Comparison of ENCODE assay signal across 22 cellular contexts in genomic region chr9:4065054-4065453, GRCh38.
A peak's percentile ranks its signal among the peaks of the same experiment; 100 is the strongest.
DNase-seq lines count a peak whose midpoint lies in the region; ATAC-seq, FAIRE-seq and TF ChIP-seq lines count a peak whose summit lies in the region.
"Had no signal": no experiment of that assay in that cellular context is flagged by ENCODE, and none has a peak within 500 bp of the region (broad histone marks: within the 10 kb centered on the region; RNA-seq: fewer than 3 reads in every experiment).

No MANE protein-coding gene starts in this region.

- H3K27me3 Mint-ChIP-seq in progenitor cell of endocrine pancreas, result no peaks in the 10 kb centered on the region
- H3K27me3 Mint-ChIP-seq in stimulated activated memory B cell treated with anti-CD40 and anti-IgM and Interleukin-4, amounts not matched to agents 10 μg/mL and 1 μg/mL and 100 μg/mL, for 72 hours, result peaks cover 8% of the 10 kb centered on the region

- H3K4me1 ChIP-seq in mesendoderm (ENCODE audit: control insufficient read depth, low read depth, low read length) (peaks cover 3% of the 10 kb centered on the region), lower lobe of right lung (peaks cover 6% of the 10 kb centered on the region)

- no peak overlapping the region for H4K8ac ChIP-seq in mesendoderm (ENCODE audit: low read depth, low read length)

- no peak overlapping the region for H2BK5ac ChIP-seq in mesendoderm (ENCODE audit: low read length)

- H3K4ac ChIP-seq in mesendoderm (ENCODE audit: low read depth, low read length), result no peak overlapping the region

- H3K9me3 ChIP-seq in lower lobe of right lung, result no peaks in the 10 kb centered on the region

- H3K27ac Mint-ChIP-seq in progenitor cell of endocrine pancreas, result peak overlapping the region; percentile 80
- H3K27ac Mint-ChIP-seq in stimulated activated memory B cell treated with anti-CD40 and anti-IgM and Interleukin-4, amounts not matched to agents 10 μg/mL and 1 μg/mL and 100 μg/mL, for 72 hours, result no peak overlapping the region
- H3K27ac Mint-ChIP-seq: CD4-positive, alpha-beta memory T cell had no signal

- no peak overlapping the region for H3K23ac ChIP-seq in mesendoderm (ENCODE audit: low read length)

- H3K79me1 ChIP-seq in mesendoderm (ENCODE audit: low read length), result no peaks in the 10 kb centered on the region

- peaks cover 14% of the 10 kb centered on the region for H3K9me3 Mint-ChIP-seq in progenitor cell of endocrine pancreas (ENCODE audit: low read depth)
- peaks cover 2% of the 10 kb centered on the region for H3K9me3 Mint-ChIP-seq in stimulated activated memory B cell treated with anti-CD40 and anti-IgM and Interleukin-4, amounts not matched to agents 10 μg/mL and 1 μg/mL and 100 μg/mL, for 72 hours

- H3K4me3 ChIP-seq in mesendoderm (ENCODE audit: low read length), result no peak overlapping the region
- H3K4me3 ChIP-seq in lower lobe of right lung, result no peak overlapping the region

- H2BK15ac ChIP-seq in mesendoderm (replicated peaks; ENCODE audit: low read depth), result no peak overlapping the region

- ATAC-seq in lower lobe of right lung, result no peak
- no peak for ATAC-seq in stimulated activated memory B cell treated with anti-CD40 and anti-IgM and Interleukin-4, amounts not matched to agents 10 μg/mL and 1 μg/mL and 100 μg/mL, for 72 hours

- H3K4me2 ChIP-seq in mesendoderm (ENCODE audit: low read length), result no peak overlapping the region

- H3K27ac ChIP-seq in mesendoderm (ENCODE audit: low read depth, low read length), result no peak overlapping the region
- no peak overlapping the region for H3K27ac ChIP-seq in lower lobe of right lung

- no peaks in the 10 kb centered on the region for H3K27me3 ChIP-seq in mesendoderm (ENCODE audit: insufficient read depth, low read length, poor library complexity)
- H3K27me3 ChIP-seq in lower lobe of right lung (ENCODE audit: low read depth), result no peaks in the 10 kb centered on the region

- no peak overlapping the region for H3K56ac ChIP-seq in mesendoderm (ENCODE audit: low read length)

- no peak overlapping the region for H3K9ac ChIP-seq in mesendoderm (ENCODE audit: low read length)

- no peak overlapping the region for H2BK120ac ChIP-seq in mesendoderm (ENCODE audit: low read depth, low read length)

- peaks cover 21% of the 10 kb centered on the region for H3K4me1 Mint-ChIP-seq in progenitor cell of endocrine pancreas (ENCODE audit: low read depth)
- no peaks in the 10 kb centered on the region for H3K4me1 Mint-ChIP-seq in stimulated activated memory B cell treated with anti-CD40 and anti-IgM and Interleukin-4, amounts not matched to agents 10 μg/mL and 1 μg/mL and 100 μg/mL, for 72 hours
- H3K4me1 Mint-ChIP-seq: CD4-positive, alpha-beta memory T cell had no signal

- DNase-seq in NCI-H69 (lab: John Stamatoyannopoulos, UW), result peak; percentile 78
- DNase-seq in mesendoderm, result no peak
- DNase-seq in progenitor cell of endocrine pancreas (ENCODE audit: low spot score, unreplicated experiment), result no peak
- no peak for DNase-seq in lower lobe of right lung
- DNase-seq in stimulated activated CD4-positive, alpha-beta T cell treated with anti-CD3 and anti-CD28 coated beads, Interleukin-1b, Interleukin-23, amount 100 ng/mL, for 48 hours, result no peak
- no peak for DNase-seq in SHP77 treated with DMSO at 0.1 percent for 48 hours (lab: John Stamatoyannopoulos, UW)
- DNase-seq: C1 segment of cervical spinal cord; CD4-positive, alpha-beta memory T cell; COR-L47; EL; GF-D8; Karpas-422; NCI-H1092 treated with DMSO at 0.1 percent for 48 hours; NCI-H1436; NCI-H187 treated with DMSO at 0.1 percent for 48 hours; NCI-H345; NCI-H510A treated with DMSO at 0.1 percent for 48 hours; NCI-H774 had no signal

- TF ChIP-seq CTCF in progenitor cell of endocrine pancreas (IDR thresholded peaks at IDR 0.05; ENCODE audit: unreplicated experiment) (no peak), lower lobe of right lung (IDR thresholded peaks at IDR 0.05) (no peak)

- H4K5ac ChIP-seq in mesendoderm (ENCODE audit: low read length), result no peak overlapping the region

- H3K36me3 ChIP-seq in mesendoderm (ENCODE audit: control insufficient read depth, insufficient read depth, low read length) (no peaks in the 10 kb centered on the region), lower lobe of right lung (no peaks in the 10 kb centered on the region)

- no peak overlapping the region for H3K4me3 Mint-ChIP-seq in progenitor cell of endocrine pancreas (ENCODE audit: low read depth)
- no peak overlapping the region for H3K4me3 Mint-ChIP-seq in stimulated activated memory B cell treated with anti-CD40 and anti-IgM and Interleukin-4, amounts not matched to agents 10 μg/mL and 1 μg/mL and 100 μg/mL, for 72 hours
- H3K4me3 Mint-ChIP-seq: CD4-positive, alpha-beta memory T cell had no signal

- FAIRE-seq in colon (lab: Jason Lieb, UNC), result peak; percentile 5
- FAIRE-seq: GM12891, H1 had no signal

- no peak overlapping the region for H2AK5ac ChIP-seq in mesendoderm (ENCODE audit: low read length)

- intact Hi-C loops in lower lobe of right lung (cut with DNase I), result no loop called here

- no peaks in the 10 kb centered on the region for H3K79me2 ChIP-seq in mesendoderm (ENCODE audit: control insufficient read depth, insufficient read depth, low read length)

- no CpG with 5 or more reads among the region's 3 CpGs for WGBS in mesendoderm (ENCODE audit: extremely low coverage, insufficient coverage, low lambda C conversion rate)

- peak overlapping the region; percentile 96 for H3K18ac ChIP-seq in mesendoderm (ENCODE audit: low read length)

- peaks cover 26% of the 10 kb centered on the region for H3K36me3 Mint-ChIP-seq in progenitor cell of endocrine pancreas (ENCODE audit: insufficient read depth)
- H3K36me3 Mint-ChIP-seq in stimulated activated memory B cell treated with anti-CD40 and anti-IgM and Interleukin-4, amounts not matched to agents 10 μg/mL and 1 μg/mL and 100 μg/mL, for 72 hours, result no peaks in the 10 kb centered on the region
